In genomic region chr17:40418428-40418706, GRCh38 we compare ENCODE assay signal across 9 cellular contexts. TPM values are rescaled to one million over a fixed set of nuclear protein-coding genes. Genes with fewer than 3 reads are reported as not detected.
DNase-seq lines count a peak whose midpoint lies in the region; ATAC-seq and TF ChIP-seq lines count a peak whose summit lies in the region.
"Had no signal": no experiment of that assay in that cellular context is flagged by ENCODE, and none has a peak within 500 bp of the region (broad histone marks: within the 10 kb centered on the region; RNA-seq: fewer than 3 reads in every experiment).

No MANE protein-coding gene starts in this region.

- no peak for TF ChIP-seq POLR2A in adrenal gland (IDR thresholded peaks at IDR 0.05)

- peaks cover 43% of the 10 kb centered on the region for H3K79me2 ChIP-seq in SK-N-SH (ENCODE audit: insufficient read depth)

- CTCF ChIA-PET in SK-N-SH (lab: Yijun Ruan, JAX) = interaction anchor here (0.6 to 16.1 kb wide), 17 partner anchors 8 to 227 kb away, joined by 3 to 175 read pairs (median 5); no protein-coding TSS in a partner anchor

- H3K4me1 ChIP-seq in SK-N-SH (ENCODE audit: control insufficient read depth in 1 of 2, insufficient read depth in 2 of 2, low read depth in 1 of 2, low read length in 1 of 2) (peaks cover 0 to 10% of the 10 kb centered on the region in 2 experiments; a peak in 2 of 4 replicates), adrenal gland (replicated peaks in 1 of 2) (peaks cover 6 to 12% of the 10 kb centered on the region in 2 donors), left lung (peaks cover 3 to 51% of the 10 kb centered on the region in 2 donors)

- no peaks in the 10 kb centered on the region for H3K9me3 ChIP-seq in SK-N-SH
- H3K9me3 ChIP-seq in adrenal gland (replicated peaks in 1 of 3) = no peaks in the 10 kb centered on the region
- H3K9me3 ChIP-seq in left lung = no peaks in the 10 kb centered on the region

- H3K27ac ChIP-seq in SK-N-SH (ENCODE audit: low read depth in 2 of 2, low read length in 1 of 2) = peak overlapping the region; percentile 37 to 81; a peak in 3 of 4 replicates
- H3K27ac ChIP-seq in adrenal gland = peak overlapping the region in 2 of 5 donors; percentile 19 to 32
- peak overlapping the region; percentile 42 to 63 for H3K27ac ChIP-seq in left lung
- peak overlapping the region; percentile 33 for H3K27ac ChIP-seq in substantia nigra (ENCODE audit: low read depth, low read length, poor library complexity, severe bottlenecking)
- H3K27ac ChIP-seq in caudate nucleus (ENCODE audit: low read depth, low read length) = no peak overlapping the region

- H3K4me3 ChIP-seq in SK-N-SH (ENCODE audit: low read depth in 2 of 2, low read length in 1 of 2) (peak overlapping the region; percentile 43 to 64), adrenal gland (peak overlapping the region in 3 of 4 donors; percentile 10 to 53 (median 17)), left lung (peak overlapping the region; percentile 42 to 73)

- 77% methylated on average over 16 of the region's 16 CpGs for WGBS in SK-N-SH (ENCODE audit: low lambda C conversion rate)
- WGBS in adrenal gland, 4 donors = 55 to 68% (median 60%) methylated on average over 14 to 16 of the region's 16 CpGs

- H2AFZ ChIP-seq in SK-N-SH (ENCODE audit: low read depth) = peak overlapping the region; percentile 85

- H3K27me3 ChIP-seq in SK-N-SH (ENCODE audit: insufficient read depth) (no peaks in the 10 kb centered on the region), adrenal gland (no peaks in the 10 kb centered on the region), left lung (no peaks in the 10 kb centered on the region)

- H3K4me2 ChIP-seq in SK-N-SH = peak overlapping the region; percentile 64

- POLR2A ChIA-PET in SK-N-SH (lab: Yijun Ruan, JAX) = interaction anchor here (1.0 to 1.5 kb wide), 8 partner anchors 15 to 124 kb away, joined by 3 to 5 read pairs (median 4); no protein-coding TSS in a partner anchor

- H3K9ac ChIP-seq in SK-N-SH = peak overlapping the region; percentile 31; the same call in 1 of the 2 replicates

- intact Hi-C loops in adrenal gland (cut with DNase I) (loop anchor here in 1 of 2 donors (10.0 kb wide), 2 partner anchors 114 to 224 kb away; partner anchors contain the start of gene RARA), left lung (cut with DNase I) (no loop called here)

- DNase-seq in SK-N-SH (no peak), adrenal gland (peak in 4 of 7 donors; percentile 29 to 36 (median 32)), left lung (peak in 1 of 2 donors; percentile 48), substantia nigra (lab: John Stamatoyannopoulos, UW) (no peak), NCI-H226 (no peak), caudate nucleus (lab: John Stamatoyannopoulos, UW) (no peak)

- no peak for ATAC-seq in SK-N-SH treated with all-trans-retinoic acid at 6 μM for 48 hours
- ATAC-seq in left lung = no peak
- no peak for ATAC-seq in HG02970 (IDR thresholded peaks at IDR 0.05; ENCODE audit: low FRiP score, unreplicated experiment)

- TF ChIP-seq RAD21 in SK-N-SH (IDR thresholded peaks at IDR 0.05; ENCODE audit: low read length) = no peak

- TF ChIP-seq EP300 in SK-N-SH (IDR thresholded peaks at IDR 0.05; ENCODE audit: borderline replicate concordance in 1 of 2, low read depth in 1 of 2, low read length in 1 of 2) = no peak

- TF ChIP-seq CTCF in SK-N-SH (IDR thresholded peaks at IDR 0.05) (no peak), adrenal gland (IDR thresholded peaks at IDR 0.05) (no peak), left lung (IDR thresholded peaks at IDR 0.05) (no peak)

- no peaks in the 10 kb centered on the region for H3K9me2 ChIP-seq in SK-N-SH

- peaks cover 9% of the 10 kb centered on the region for H3F3A ChIP-seq in SK-N-SH (replicated peaks; ENCODE audit: insufficient read depth)

- no peaks in the 10 kb centered on the region for H4K20me1 ChIP-seq in SK-N-SH (ENCODE audit: insufficient read depth)

- H3K36me3 ChIP-seq in SK-N-SH (replicated peaks in 1 of 2; ENCODE audit: control insufficient read depth in 1 of 2, insufficient read depth in 2 of 2, low read length in 1 of 2) (peaks cover 0 to 4% of the 10 kb centered on the region in 2 experiments), adrenal gland (replicated peaks in 1 of 2) (no peaks in the 10 kb centered on the region), left lung (no peaks in the 10 kb centered on the region)

TF ChIP-seq in SK-N-SH, 30 proteins besides CTCF, POLR2A, EP300 and RAD21 (continues in another document):
- no peak for TF ChIP-seq NRF1 (IDR thresholded peaks at IDR 0.05; ENCODE audit: low read depth, low read length)
- no peak for TF ChIP-seq SMC3 (IDR thresholded peaks at IDR 0.05; ENCODE audit: low read depth, low read length)
- TF ChIP-seq GABPA (IDR thresholded peaks at IDR 0.05; ENCODE audit: low read depth) = no peak
- TF ChIP-seq YY1 (IDR thresholded peaks at IDR 0.05; ENCODE audit: low read depth) = no peak
- TF ChIP-seq ZBTB33 (IDR thresholded peaks at IDR 0.05; ENCODE audit: borderline replicate concordance, low read depth) = no peak
- TF ChIP-seq USF1 (IDR thresholded peaks at IDR 0.05; ENCODE audit: borderline replicate concordance, low read depth) = no peak
- TF ChIP-seq NFIC (IDR thresholded peaks at IDR 0.05; ENCODE audit: borderline replicate concordance) = no peak

TF ChIP-seq in SK-N-SH treated with all-trans-retinoic acid at 6 μM for 48 hours, 23 proteins besides CTCF, POLR2A, EP300 and RAD21:
- TF ChIP-seq ZNF70 (CRISPR knock-in tag; IDR thresholded peaks at IDR 0.05) (no peak), OSR1 (CRISPR knock-in tag; IDR thresholded peaks at IDR 0.05) (no peak), TSHZ2 (CRISPR knock-in tag; IDR thresholded peaks at IDR 0.05) (no peak), ESRRG (CRISPR knock-in tag; IDR thresholded peaks at IDR 0.05) (no peak), ZNF8 (CRISPR knock-in tag; IDR thresholded peaks at IDR 0.05) (no peak), ZNF565 (CRISPR knock-in tag; conservative IDR thresholded peaks at IDR 0.05; ENCODE audit: low read depth) (no peak), ISL1 (CRISPR knock-in tag; IDR thresholded peaks at IDR 0.05) (no peak), ZC3H10 (CRISPR knock-in tag; IDR thresholded peaks at IDR 0.05) (no peak), TOX (CRISPR knock-in tag; IDR thresholded peaks at IDR 0.05; ENCODE audit: borderline replicate concordance) (no peak), PPARA (CRISPR knock-in tag; IDR thresholded peaks at IDR 0.05; ENCODE audit: borderline replicate concordance) (no peak), CREB5 (CRISPR knock-in tag; IDR thresholded peaks at IDR 0.05; ENCODE audit: low read depth) (no peak), BACH2 (CRISPR knock-in tag; IDR thresholded peaks at IDR 0.05; ENCODE audit: borderline replicate concordance) (no peak)
TF ChIP-seq in SK-N-SH treated with all-trans-retinoic acid at 6 μM for 48 hours: peak in this region for 0.

RNA-seq across cellular contexts. Expression of gene TOP2A, which starts 0.7 kb away (rescaled TPM):
- 20.6 and 23.2 TPM in 2 replicates for polyA plus RNA-seq in SK-N-SH (2012; rRNA removed)
- 31.8 and 42.2 TPM in 2 replicates for polyA plus RNA-seq in SK-N-SH (2012; cell fraction: cytosol; rRNA removed)
- 11.8 and 25.8 TPM in 2 replicates for polyA plus RNA-seq in SK-N-SH (2012; cell fraction: nucleus; rRNA removed)
- total RNA-seq in adrenal gland = 1 to 10 TPM; 1.9 to 6.2 (median 3.9) TPM
- 1 to 10 TPM in 2 of 3 donors, under 1 TPM in 1; 0.32 to 3.9 (median 1.2) TPM for polyA plus RNA-seq in adrenal gland
- total RNA-seq in left lung = 10 to 100 TPM; 18.1 to 40.0 TPM

RNA-seq across cellular contexts. Expression of gene IGFBP4, which starts 24.9 kb away (rescaled TPM):
- polyA plus RNA-seq in SK-N-SH (2012; rRNA removed) (101 and 128 TPM in 2 replicates), adrenal gland (100 to 1,000 TPM; 126 to 335 (median 276) TPM)
- 92.5 and 132 TPM in 2 replicates for polyA plus RNA-seq in SK-N-SH (2012; cell fraction: cytosol; rRNA removed)
- polyA plus RNA-seq in SK-N-SH (2012; cell fraction: nucleus; rRNA removed) = 60.9 and 69.1 TPM in 2 replicates
- total RNA-seq in adrenal gland (100 to 1,000 TPM; 185 to 458 (median 280) TPM), left lung (100 to 1,000 TPM; 333 to 407 TPM)

RNA-seq across cellular contexts. Expression of gene GJD3, which starts 53.8 kb away (rescaled TPM):
- not detected in 2 replicates for polyA plus RNA-seq in SK-N-SH (2012; rRNA removed)
- not detected in 2 replicates for polyA plus RNA-seq in SK-N-SH (2012; cell fraction: cytosol; rRNA removed)
- polyA plus RNA-seq in SK-N-SH (2012; cell fraction: nucleus; rRNA removed) = not detected in 2 replicates
- 1 to 10 TPM; 1.3 to 8.7 (median 1.9) TPM for total RNA-seq in adrenal gland
- polyA plus RNA-seq in adrenal gland = not detected
- 1 to 10 TPM; 3.0 to 3.6 TPM for total RNA-seq in left lung
- total RNA-seq: frontal cortex had no signal

Comparison
In these comparisons a context has a peak if more than half of its experiments do, and no peak if none do; other contexts are left out.
1. DNase-seq: peak in adrenal gland (4 of 7); none in SK-N-SH (single experiment), substantia nigra (0 of 49), NCI-H226 (single experiment) and caudate nucleus (0 of 61).
2. Peak in every context shown above with its lines, with median percentiles within 50 percentile points of each other: H3K4me3 ChIP-seq.